In the genomic region with DNA sequence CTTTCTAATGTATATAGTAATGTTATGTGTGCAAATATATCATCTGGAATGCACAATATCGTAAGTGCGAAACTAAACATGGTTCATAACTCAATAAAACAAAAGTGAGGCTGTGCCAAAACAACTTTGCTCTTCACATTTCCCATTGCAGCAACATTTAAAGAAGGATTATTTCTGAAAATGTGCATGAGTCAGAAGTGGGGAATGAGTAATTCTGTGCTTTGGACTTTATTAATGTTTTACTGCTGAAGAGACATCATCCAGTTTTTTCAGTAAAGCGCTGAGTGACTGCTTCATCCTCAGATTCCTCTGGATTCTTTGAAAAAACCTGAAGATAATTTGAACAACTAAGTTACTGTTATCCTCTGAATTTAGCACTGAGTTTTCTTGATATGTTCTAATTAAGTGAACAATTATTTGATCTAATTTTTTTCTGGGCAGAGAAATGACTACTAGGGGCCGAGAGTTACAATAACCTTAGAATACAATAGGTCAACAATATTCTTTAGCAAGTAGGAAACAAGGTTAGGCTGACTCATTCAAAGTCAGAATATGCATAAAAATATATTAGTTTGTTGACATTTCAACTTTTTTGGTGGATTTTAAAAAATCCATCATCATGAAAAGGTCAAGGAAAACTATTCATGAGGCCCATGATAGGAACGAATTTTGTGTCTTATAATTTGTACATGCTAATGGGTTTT, we compare ENCODE assay signal across 14 cellular contexts. TPM values are rescaled to one million over a fixed set of nuclear protein-coding genes. Genes with fewer than 3 reads are reported as not detected.
DNase-seq lines count a peak whose midpoint lies in the region; ATAC-seq and TF ChIP-seq lines count a peak whose summit lies in the region.
"Had no signal": no experiment of that assay in that cellular context is flagged by ENCODE, and none has a peak within 500 bp of the region (broad histone marks: within the 10 kb centered on the region; RNA-seq: fewer than 3 reads in every experiment).

No MANE protein-coding gene starts in this region.

- intact Hi-C loops in left lung (cut with DNase I) (no loop called here), left ventricle myocardium superior (cut with micrococcal nuclease) (no loop called here), colonic mucosa (cut with DNase I) (no loop called here)

- no peak for TF ChIP-seq EP300 in upper lobe of left lung (IDR thresholded peaks at IDR 0.05)

- peaks cover 29% of the 10 kb centered on the region for H3K4me1 Mint-ChIP-seq in chondrocyte (ENCODE audit: low read depth)
- H3K4me1 Mint-ChIP-seq: IgD-negative memory B cell had no signal

- H3K4me3 Mint-ChIP-seq in chondrocyte (ENCODE audit: unreplicated experiment) = no peak overlapping the region
- H3K4me3 Mint-ChIP-seq: B cell, IgD-negative memory B cell had no signal

- H3K4me1 ChIP-seq in left lung (no peaks in the 10 kb centered on the region), upper lobe of left lung (no peaks in the 10 kb centered on the region), colonic mucosa (no peaks in the 10 kb centered on the region)

- peaks cover 0 to 3% of the 10 kb centered on the region in 2 donors for H3K9me3 ChIP-seq in left lung
- H3K9me3 ChIP-seq in upper lobe of left lung = no peaks in the 10 kb centered on the region
- no peaks in the 10 kb centered on the region for H3K9me3 ChIP-seq in colonic mucosa
- H3K9me3 ChIP-seq: ovary had no signal

- in situ Hi-C loops in ACHN (cut with HindIII; ENCODE audit: low pct_ligation_motif_present, low pct_unique_long_range_greater_than_20kb, low sequenced_read_pairs) = no loop called here

- H3K36me3 ChIP-seq in left lung (no peaks in the 10 kb centered on the region), upper lobe of left lung (no peaks in the 10 kb centered on the region), colonic mucosa (no peaks in the 10 kb centered on the region)
- H3K36me3 ChIP-seq: ovary had no signal

- no peaks in the 10 kb centered on the region for H3K27me3 ChIP-seq in left lung
- no peaks in the 10 kb centered on the region for H3K27me3 ChIP-seq in upper lobe of left lung
- H3K27me3 ChIP-seq in colonic mucosa = no peaks in the 10 kb centered on the region
- H3K27me3 ChIP-seq: ovary had no signal

- TF ChIP-seq POLR2A in upper lobe of left lung (IDR thresholded peaks at IDR 0.05) = no peak

- TF ChIP-seq CTCF in chondrocyte (IDR thresholded peaks at IDR 0.05) (no peak), left lung (IDR thresholded peaks at IDR 0.05) (no peak), upper lobe of left lung (IDR thresholded peaks at IDR 0.05) (no peak), colonic mucosa (IDR thresholded peaks at IDR 0.05) (no peak)

- ATAC-seq in left lung (peak; percentile 25), upper lobe of left lung (ENCODE audit: low FRiP score in 2 of 2) (no peak), left ventricle myocardium superior (no peak), HG03025 (IDR thresholded peaks at IDR 0.05; ENCODE audit: low FRiP score, unreplicated experiment) (no peak)

- 85 to 89% methylated on average over 5 of the region's 5 CpGs for WGBS in upper lobe of left lung, 2 donors

- H3K4me3 ChIP-seq in left lung (no peak overlapping the region), upper lobe of left lung (no peak overlapping the region), colonic mucosa (no peak overlapping the region)
- H3K4me3 ChIP-seq: ovary had no signal

- H3K27ac Mint-ChIP-seq in chondrocyte (ENCODE audit: unreplicated experiment) = peak overlapping the region; percentile 57
- H3K27ac Mint-ChIP-seq: activated naive CD4-positive, alpha-beta T cell treated with anti-CD3 and anti-CD28 coated beads, Interleukin-2, amount 50 U/mL, for 72 hours; B cell; IgD-negative memory B cell had no signal

- H3K27me3 Mint-ChIP-seq in chondrocyte (ENCODE audit: low read depth) = peaks cover 4% of the 10 kb centered on the region
- H3K27me3 Mint-ChIP-seq: IgD-negative memory B cell had no signal

- peak; percentile 71 for DNase-seq in ACHN
- peak; percentile 42 for DNase-seq in LHCN-M2 (ENCODE audit: low read depth)
- DNase-seq in chondrocyte (ENCODE audit: low spot score) = no peak
- no peak for DNase-seq in left lung
- no peak for DNase-seq in upper lobe of left lung
- DNase-seq in left ventricle myocardium superior = no peak
- DNase-seq in colonic mucosa = no peak
- DNase-seq: mesendoderm, NCI-H187, ovary had no signal

- no peaks in the 10 kb centered on the region for H3K9me3 Mint-ChIP-seq in chondrocyte (ENCODE audit: low read depth)
- H3K9me3 Mint-ChIP-seq: activated naive CD4-positive, alpha-beta T cell treated with anti-CD3 and anti-CD28 coated beads, Interleukin-2, amount 50 U/mL, for 72 hours; IgD-negative memory B cell had no signal

- H3K27ac ChIP-seq in left lung = no peak overlapping the region
- H3K27ac ChIP-seq in upper lobe of left lung = no peak overlapping the region
- no peak overlapping the region for H3K27ac ChIP-seq in colonic mucosa
- H3K27ac ChIP-seq: ovary had no signal

- H3K36me3 Mint-ChIP-seq in chondrocyte (ENCODE audit: low read depth) = no peaks in the 10 kb centered on the region
- H3K36me3 Mint-ChIP-seq: activated naive CD4-positive, alpha-beta T cell treated with anti-CD3 and anti-CD28 coated beads, Interleukin-2, amount 50 U/mL, for 72 hours; IgD-negative memory B cell had no signal

- H3K9ac ChIP-seq in colonic mucosa (ENCODE audit: low read depth in 2 of 2, low read length in 2 of 2) = no peak overlapping the region

RNA-seq across cellular contexts. Expression of a gene that starts 20.0 kb away (rescaled TPM):
- total RNA-seq in LHCN-M2 (2014; rRNA removed) = not detected in 2 replicates
- polyA plus RNA-seq in LHCN-M2 (2012) = 0.02 TPM
- total RNA-seq in chondrocyte = 0.85 to 1.3 TPM (median 1.2 TPM) in 3 replicates
- total RNA-seq in left lung = 10 to 100 TPM in 1 of 2 donors, 1 to 10 TPM in 1; 7.8 to 10.1 TPM
- 10 to 100 TPM in 4 of 6 donors, 1 to 10 TPM in 2; 6.5 to 15.8 (median 10.7) TPM for total RNA-seq in upper lobe of left lung
- 76.9 TPM for total RNA-seq in left ventricle myocardium superior
- total RNA-seq in colonic mucosa = 10 to 100 TPM; 12.3 to 15.0 TPM

Comparison
In these comparisons a context has a peak if more than half of its experiments do, and no peak if none do; other contexts are left out.
1. DNase-seq: peak in ACHN (single experiment) and LHCN-M2 (single experiment); none in chondrocyte (single experiment), left lung (0 of 2), upper lobe of left lung (0 of 2), left ventricle myocardium superior (single experiment) and colonic mucosa (single experiment).